In genomic region chr10:116848032-116848911, GRCh38 we compare ENCODE assay signal across 8 cellular contexts. TPM values are rescaled to one million over a fixed set of nuclear protein-coding genes. Genes with fewer than 3 reads are reported as not detected.
DNase-seq lines count a peak whose midpoint lies in the region; ATAC-seq, FAIRE-seq and TF ChIP-seq lines count a peak whose summit lies in the region.

No MANE protein-coding gene starts in this region.

- H3K36me3 ChIP-seq in astrocyte (ENCODE audit: insufficient read depth, low read length) (no peaks in the 10 kb centered on the region), right lobe of liver (no peaks in the 10 kb centered on the region), uterus (no peaks in the 10 kb centered on the region)

- H3K27me3 Mint-ChIP-seq in astrocyte (ENCODE audit: low read depth, unreplicated experiment) = peaks cover 8% of the 10 kb centered on the region

- H4K20me1 ChIP-seq in astrocyte (ENCODE audit: insufficient read depth, low read length) = no peaks in the 10 kb centered on the region

- TF ChIP-seq CTCF in GM10248 (IDR thresholded peaks at IDR 0.05; ENCODE audit: control extremely low read depth, extremely low read depth, low read depth, missing control alignments) (no peak), astrocyte (IDR thresholded peaks at IDR 0.05; ENCODE audit: insufficient read depth, low read depth, low read length) (no peak), right lobe of liver (IDR thresholded peaks at IDR 0.05) (no peak), uterus (IDR thresholded peaks at IDR 0.05) (no peak)

- CTCF ChIA-PET in GM10248 (lab: Yijun Ruan, JAX) = interaction anchor here (1.3 to 1.5 kb wide), 2 partner anchors 60 to 320 kb away, joined by 3 to 5 read pairs; no protein-coding TSS in a partner anchor

- H3K9me3 Mint-ChIP-seq in astrocyte (ENCODE audit: unreplicated experiment) = no peaks in the 10 kb centered on the region

- H3K27ac Mint-ChIP-seq in astrocyte (ENCODE audit: unreplicated experiment) = peak overlapping the region; percentile 83

- peak overlapping the region; percentile 98 for H2AFZ ChIP-seq in astrocyte (ENCODE audit: low read depth, low read length)

- no peaks in the 10 kb centered on the region for H3K79me2 ChIP-seq in astrocyte (ENCODE audit: insufficient read depth, low read length)

- H3K27ac ChIP-seq in astrocyte (ENCODE audit: low read depth, low read length) (peak overlapping the region; percentile 50), right lobe of liver (no peak overlapping the region), uterus (no peak overlapping the region)

- H3K9me3 ChIP-seq in astrocyte (ENCODE audit: insufficient read depth, low read depth, low read length) (no peaks in the 10 kb centered on the region), right lobe of liver (no peaks in the 10 kb centered on the region), uterus (no peaks in the 10 kb centered on the region)

- FAIRE-seq in astrocyte (lab: Jason Lieb, UNC) = no peak

- TF ChIP-seq POLR2A in right lobe of liver (IDR thresholded peaks at IDR 0.05) (no peak), uterus (IDR thresholded peaks at IDR 0.05) (no peak)

- H3K36me3 Mint-ChIP-seq in astrocyte (ENCODE audit: low read depth, unreplicated experiment) = peaks cover 3% of the 10 kb centered on the region

- H3K27me3 ChIP-seq in astrocyte (ENCODE audit: insufficient read depth, low read length) = no peaks in the 10 kb centered on the region
- H3K27me3 ChIP-seq in right lobe of liver = no peaks in the 10 kb centered on the region
- H3K27me3 ChIP-seq in uterus = no peaks in the 10 kb centered on the region

- POLR2A ChIA-PET in GM10248 (lab: Yijun Ruan, JAX) = no interaction called here

- H3K4me1 ChIP-seq in astrocyte (ENCODE audit: insufficient read depth, low read length) (peaks cover 14% of the 10 kb centered on the region), right lobe of liver (peaks cover 0 to 11% (median 0%) of the 10 kb centered on the region in 4 donors), uterus (no peaks in the 10 kb centered on the region)

- peak overlapping the region; percentile 82 for H3K4me3 ChIP-seq in astrocyte (ENCODE audit: insufficient read depth, low read depth, low read length)
- H3K4me3 ChIP-seq in right lobe of liver = peak overlapping the region; percentile 68 to 86 (median 79)
- H3K4me3 ChIP-seq in uterus = peak overlapping the region; percentile 57

- peaks cover 9% of the 10 kb centered on the region for H3K4me1 Mint-ChIP-seq in astrocyte (ENCODE audit: low read depth, unreplicated experiment)

- DNase-seq in GM10248 (ENCODE audit: extremely low spot score) (peak; percentile 63), astrocyte (ENCODE audit: low read depth) (peak; percentile 70), right lobe of liver (no peak), uterus (no peak), GM03348 (ENCODE audit: low spot score) (no peak), globus pallidus (ENCODE audit: low spot score) (no peak)

- intact Hi-C loops in right lobe of liver (cut with DNase I) = no loop called here
- intact Hi-C loops in uterus (cut with DNase I; ENCODE audit: low total_unique reads) = no loop called here

- H3K4me3 Mint-ChIP-seq in astrocyte (ENCODE audit: unreplicated experiment) = peak overlapping the region; percentile 92

- ATAC-seq in GM19438 (IDR thresholded peaks at IDR 0.05; ENCODE audit: low read depth, unreplicated experiment) = peak; percentile 53
- ATAC-seq in HG03432 (IDR thresholded peaks at IDR 0.05; ENCODE audit: unreplicated experiment) = peak; percentile 70
- no peak for ATAC-seq in right lobe of liver

- peak overlapping the region; percentile 95 for H3K4me2 ChIP-seq in astrocyte (ENCODE audit: low read length)

- 49% methylated on average over 11 of the region's 16 CpGs for WGBS in right lobe of liver (ENCODE audit: insufficient coverage, low coverage, low lambda C conversion rate, missing lambda C conversion rate)

- peak overlapping the region; percentile 86 for H3K9ac ChIP-seq in astrocyte (ENCODE audit: low read length)

RNA-seq across cellular contexts. Expression of gene ENO4, which starts 1.0 kb away (rescaled TPM):
- 0.52 and 1.4 TPM in 2 replicates for total RNA-seq in astrocyte
- not detected for total RNA-seq in right lobe of liver
- total RNA-seq in uterus = 1 to 10 TPM in 2 of 4 donors, under 1 TPM in 1, not detected in 1; 0.67 to 2.6 (median 2.2) TPM

Comparison
In these comparisons a context has a peak if more than half of its experiments do, and no peak if none do; other contexts are left out.
1. DNase-seq: peak in GM10248 (single experiment) and astrocyte (single experiment); none in right lobe of liver (0 of 3), uterus (0 of 2), GM03348 (single experiment) and globus pallidus (single experiment).
2. ATAC-seq: peak in GM19438 (single experiment) and HG03432 (single experiment); none in right lobe of liver (0 of 4).
3. Peak in every context shown above with its lines, with median percentiles within 50 percentile points of each other: H3K4me3 ChIP-seq.